ENCODE assay signal across 27 cellular contexts in genomic region chr14:99637624-99638023, GRCh38. TPM values are rescaled to one million over a fixed set of nuclear protein-coding genes. Genes with fewer than 3 reads are reported as not detected.
"Had no signal": no experiment of that assay in that cellular context is flagged by ENCODE, and none has a peak within 500 bp of the region (broad histone marks: within the 10 kb centered on the region; RNA-seq: fewer than 3 reads in every experiment).

No MANE protein-coding gene starts in this region.

- H3K4me3 Mint-ChIP-seq: naive thymus-derived CD8-positive, alpha-beta T cell; nephron; stimulated activated effector memory CD8-positive, alpha-beta T cell treated with anti-CD3 and anti-CD28 coated beads, Interleukin-12 subunit alpha, Interleukin-12 subunit beta, amount 100 ng/mL, for 72 hours; stimulated activated naive CD8-positive, alpha-beta T cell treated with anti-CD3 and anti-CD28 coated beads, Interleukin-15, Interleukin-2, amounts not matched to agents 100 ng/mL and 50 ng/mL, for 24 hours had no signal

- ATAC-seq: heart left ventricle; mucosa of descending colon; naive thymus-derived CD8-positive, alpha-beta T cell; stimulated activated effector memory CD8-positive, alpha-beta T cell treated with anti-CD3 and anti-CD28 coated beads, Interleukin-12 subunit alpha, Interleukin-12 subunit beta, amount 100 ng/mL, for 72 hours had no signal

- H3K36me3 Mint-ChIP-seq: naive thymus-derived CD8-positive, alpha-beta T cell; stimulated activated effector memory CD8-positive, alpha-beta T cell treated with anti-CD3 and anti-CD28 coated beads, Interleukin-12 subunit alpha, Interleukin-12 subunit beta, amount 100 ng/mL, for 72 hours had no signal

- H3K27ac Mint-ChIP-seq: naive thymus-derived CD8-positive, alpha-beta T cell; nephron; stimulated activated effector memory CD8-positive, alpha-beta T cell treated with anti-CD3 and anti-CD28 coated beads, Interleukin-12 subunit alpha, Interleukin-12 subunit beta, amount 100 ng/mL, for 72 hours had no signal

- H3K9me3 ChIP-seq: heart left ventricle, left ventricle myocardium inferior, mucosa of descending colon, ovary, prostate gland, sigmoid colon, spleen, suprapubic skin, thoracic aorta, tibial artery, upper lobe of right lung had no signal

- H3K36me3 ChIP-seq: heart left ventricle, left ventricle myocardium inferior, ovary, prostate gland, sigmoid colon, spleen, suprapubic skin, thoracic aorta, tibial artery, upper lobe of right lung had no signal

- H3K27me3 ChIP-seq: heart left ventricle, ovary, sigmoid colon, spleen, suprapubic skin, upper lobe of right lung had no signal

- H3K4me1 Mint-ChIP-seq: stimulated activated effector memory CD8-positive, alpha-beta T cell treated with anti-CD3 and anti-CD28 coated beads, Interleukin-12 subunit alpha, Interleukin-12 subunit beta, amount 100 ng/mL, for 72 hours had no signal

- DNase-seq: glutamatergic neuron; hypothalamus; left ventricle myocardium inferior; midbrain; mucosa of descending colon; naive thymus-derived CD8-positive, alpha-beta T cell; nucleus accumbens; ovary; retina; sigmoid colon; small intestine; spleen; stimulated activated CD4-positive, alpha-beta T cell treated with anti-CD3 and anti-CD28 coated beads, Interleukin-4, amount 100 ng/mL, for 24 hours; stimulated activated naive CD4-positive, alpha-beta T cell; tibial artery; trophoblast cell; upper lobe of right lung had no signal

- H3K27ac ChIP-seq: heart left ventricle, left ventricle myocardium inferior, ovary, prostate gland, sigmoid colon, spleen, suprapubic skin, thoracic aorta, tibial artery, upper lobe of right lung had no signal

- H3K4me3 ChIP-seq: heart left ventricle, left ventricle myocardium inferior, lung, mucosa of descending colon, ovary, prostate gland, sigmoid colon, spleen, suprapubic skin, thoracic aorta, tibial artery, upper lobe of right lung had no signal

- H3K9me3 Mint-ChIP-seq: naive thymus-derived CD8-positive, alpha-beta T cell; nephron; stimulated activated effector memory CD8-positive, alpha-beta T cell treated with anti-CD3 and anti-CD28 coated beads, Interleukin-12 subunit alpha, Interleukin-12 subunit beta, amount 100 ng/mL, for 72 hours; stimulated activated naive CD8-positive, alpha-beta T cell treated with anti-CD3 and anti-CD28 coated beads, Interleukin-15, Interleukin-2, amounts not matched to agents 100 ng/mL and 50 ng/mL, for 24 hours had no signal

- FAIRE-seq: small intestine, urothelium cell line had no signal

- H3K4me1 ChIP-seq: heart left ventricle, left ventricle myocardium inferior, prostate gland, sigmoid colon, spleen, suprapubic skin, tibial artery, upper lobe of right lung had no signal

RNA-seq across cellular contexts. Expression of gene HHIPL1, which starts 7.3 kb away (rescaled TPM):
- polyA plus RNA-seq: naive thymus-derived CD8-positive, alpha-beta T cell had no signal

RNA-seq across cellular contexts. Expression of gene CYP46A1, which starts 46.5 kb away (rescaled TPM):
- total RNA-seq: kidney epithelial cell had no signal
